ENCODE assay signal across 8 cellular contexts in genomic region chr1:31064685-31065309, GRCh38. TPM values are rescaled to one million over a fixed set of nuclear protein-coding genes. Genes with fewer than 3 reads are reported as not detected.
DNase-seq lines count a peak whose midpoint lies in the region; ATAC-seq and TF ChIP-seq lines count a peak whose summit lies in the region.

No MANE protein-coding gene starts in this region.

- no peaks in the 10 kb centered on the region for H3K36me3 ChIP-seq in osteoblast (ENCODE audit: insufficient read depth, low read length)

- peak overlapping the region; percentile 99 for H3K27ac Mint-ChIP-seq in activated CD8-positive, alpha-beta T cell treated with anti-CD3 and anti-CD28 coated beads for 36 hours

- CTCF ChIA-PET in activated CD8-positive, alpha-beta T cell treated with anti-CD3 and anti-CD28 coated beads for 36 hours (lab: Charles Lee) = interaction anchor here (0.7 kb wide), 1 partner anchor 319 kb away, joined by 3 read pairs; no protein-coding TSS in a partner anchor

- H3K4me3 ChIP-seq in LNCaP clone FGC (ENCODE audit: low read depth, low read length) = peak overlapping the region; percentile 89
- H3K4me3 ChIP-seq in osteoblast (ENCODE audit: insufficient read depth, low read length) = peak overlapping the region; percentile 84

- peaks cover 26% of the 10 kb centered on the region for H3K4me1 Mint-ChIP-seq in activated CD8-positive, alpha-beta T cell treated with anti-CD3 and anti-CD28 coated beads for 36 hours (ENCODE audit: low read depth)

- DNase-seq in stimulated activated CD8-positive, alpha-beta memory T cell treated with anti-CD3 and anti-CD28 coated beads, Interleukin-12 subunit alpha, Interleukin-12 subunit beta, amount 100 ng/mL, for 1 hour (ENCODE audit: low read depth) = peak; percentile 7
- DNase-seq in stimulated activated CD8-positive, alpha-beta memory T cell treated with anti-CD3 and anti-CD28 coated beads, Interleukin-4, amount 100 ng/mL, for 48 hours = no peak
- DNase-seq in LNCaP clone FGC (ENCODE audit: low read depth) (no peak), germinal center (ENCODE audit: low spot score) (peak; percentile 42), osteoblast (ENCODE audit: insufficient read length, low spot score, missing footprints) (peak; percentile 67), 8988T (no peak)
- DNase-seq in activated CD8-positive, alpha-beta T cell treated with anti-CD3 and anti-CD28 coated beads for 36 hours = no peak

- TF ChIP-seq CTCF in LNCaP clone FGC (IDR thresholded peaks at IDR 0.05; ENCODE audit: control insufficient read depth, extremely low read depth, insufficient read depth) (no peak), osteoblast (IDR thresholded peaks at IDR 0.05; ENCODE audit: extremely low read depth, low read depth, low read length) (no peak)
- TF ChIP-seq CTCF in activated CD8-positive, alpha-beta T cell treated with anti-CD3 and anti-CD28 coated beads for 36 hours (IDR thresholded peaks at IDR 0.05) = no peak

- H3K27me3 ChIP-seq in osteoblast (ENCODE audit: insufficient read depth, low read length) = no peaks in the 10 kb centered on the region

- peak overlapping the region; percentile 80 for H3K4me2 ChIP-seq in osteoblast (ENCODE audit: insufficient read depth, low read length)

- H3K27ac ChIP-seq in osteoblast (ENCODE audit: low read depth, low read length) = peak overlapping the region; percentile 92

- intact Hi-C loops in activated CD8-positive, alpha-beta T cell treated with anti-CD3 and anti-CD28 coated beads for 36 hours (cut with micrococcal nuclease) = loop anchor here (10.0 kb wide), 1 partner anchor 50 kb away; no protein-coding TSS in a partner anchor

- H3K9me3 Mint-ChIP-seq in activated CD8-positive, alpha-beta T cell treated with anti-CD3 and anti-CD28 coated beads for 36 hours = no peaks in the 10 kb centered on the region

- peak overlapping the region; percentile 99 for H2AFZ ChIP-seq in osteoblast (ENCODE audit: low read length)

- POLR2A ChIA-PET in activated CD8-positive, alpha-beta T cell treated with anti-CD3 and anti-CD28 coated beads for 36 hours (lab: Charles Lee) = interaction anchor here (0.8 to 2.6 kb wide), 16 partner anchors 9 to 310 kb away, joined by 3 to 17 read pairs (median 3); no protein-coding TSS in a partner anchor

- peaks cover 39% of the 10 kb centered on the region for H4K20me1 ChIP-seq in osteoblast (ENCODE audit: insufficient read depth, low read length)

- ATAC-seq in activated CD8-positive, alpha-beta T cell treated with anti-CD3 and anti-CD28 coated beads for 36 hours = no peak
- no peak for ATAC-seq in GM21367 (IDR thresholded peaks at IDR 0.05; ENCODE audit: unreplicated experiment)

- peaks cover 57% of the 10 kb centered on the region for H3K79me2 ChIP-seq in osteoblast (ENCODE audit: insufficient read depth, low read length)

- H3K27me3 Mint-ChIP-seq in activated CD8-positive, alpha-beta T cell treated with anti-CD3 and anti-CD28 coated beads for 36 hours = no peaks in the 10 kb centered on the region

- peaks cover 32% of the 10 kb centered on the region for H3K36me3 Mint-ChIP-seq in activated CD8-positive, alpha-beta T cell treated with anti-CD3 and anti-CD28 coated beads for 36 hours (ENCODE audit: low read depth)

- peak overlapping the region; percentile 92 for H3K4me3 Mint-ChIP-seq in activated CD8-positive, alpha-beta T cell treated with anti-CD3 and anti-CD28 coated beads for 36 hours

- peaks cover 16% of the 10 kb centered on the region for H3K4me1 ChIP-seq in osteoblast (ENCODE audit: insufficient read depth, low read length)

- no peaks in the 10 kb centered on the region for H3K9me3 ChIP-seq in osteoblast (ENCODE audit: low read depth, low read length)

RNA-seq across cellular contexts. Expression of gene PUM1, which starts 0.7 kb away (rescaled TPM):
- total RNA-seq in activated CD8-positive, alpha-beta T cell treated with anti-CD3 and anti-CD28 coated beads for 36 hours = 10 to 100 TPM; 98.0 to 99.0 TPM
- total RNA-seq in osteoblast = 68.8 and 69.5 TPM in 2 replicates

Comparison
In these comparisons a context has a peak if more than half of its experiments do, and no peak if none do; other contexts are left out.
1. DNase-seq: peak in stimulated activated CD8-positive, alpha-beta memory T cell treated with anti-CD3 and anti-CD28 coated beads, Interleukin-12 subunit alpha, Interleukin-12 subunit beta, amount 100 ng/mL, for 1 hour (single experiment), germinal center (single experiment) and osteoblast (single experiment); none in stimulated activated CD8-positive, alpha-beta memory T cell treated with anti-CD3 and anti-CD28 coated beads, Interleukin-4, amount 100 ng/mL, for 48 hours (single experiment), LNCaP clone FGC (single experiment), activated CD8-positive, alpha-beta T cell treated with anti-CD3 and anti-CD28 coated beads for 36 hours (single experiment) and 8988T (single experiment).